In the genomic region with DNA sequence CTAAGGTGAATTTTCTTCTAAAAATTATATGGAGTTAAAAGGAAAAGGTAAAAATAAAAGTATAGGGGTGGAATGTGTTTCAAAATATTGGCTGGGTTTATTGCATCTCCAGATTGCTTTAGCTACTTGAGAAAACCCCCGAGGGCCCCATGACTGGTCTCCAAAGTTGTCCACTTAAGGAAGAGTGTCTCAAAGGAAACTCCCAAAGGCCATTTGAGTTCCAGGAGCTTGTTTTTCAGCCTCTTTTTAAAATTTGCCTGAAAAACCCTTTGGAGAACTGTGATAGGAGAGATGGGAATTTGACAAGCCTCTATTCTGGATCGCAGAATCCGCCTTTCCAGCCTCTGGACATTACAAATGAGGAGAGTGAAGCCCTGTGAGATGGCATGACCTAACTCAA, we compare ENCODE assay signal across 21 cellular contexts.
DNase-seq lines count a peak whose midpoint lies in the region; ATAC-seq and TF ChIP-seq lines count a peak whose summit lies in the region.
"Had no signal": no experiment of that assay in that cellular context is flagged by ENCODE, and none has a peak within 500 bp of the region (broad histone marks: within the 10 kb centered on the region; RNA-seq: fewer than 3 reads in every experiment).

No MANE protein-coding gene starts in this region.

- 92 to 96% methylated on average over 3 of the region's 3 CpGs for WGBS in ectodermal cell, 2 experiments
- WGBS in lung, 2 donors = 76 to 86% methylated on average over 3 of the region's 3 CpGs
- WGBS in smooth muscle cell (ENCODE audit: low lambda C conversion rate) = 75% methylated on average over 3 of the region's 3 CpGs
- 78 to 80% methylated on average over 3 of the region's 3 CpGs for WGBS in aorta, 2 donors

- H4K20me1 ChIP-seq in smooth muscle cell (ENCODE audit: low read depth) = no peaks in the 10 kb centered on the region

- no peaks in the 10 kb centered on the region for H3F3A ChIP-seq in smooth muscle cell (ENCODE audit: low read depth)

- peak overlapping the region; percentile 62; the same call in 1 of the 2 replicates for H3K4me3 ChIP-seq in HUES48 (ENCODE audit: low read depth, low read length)
- H3K4me3 ChIP-seq in ectodermal cell (ENCODE audit: insufficient read depth, low read depth, low read length) = peak overlapping the region; percentile 43
- H3K4me3 ChIP-seq in lung = no peak overlapping the region
- peak overlapping the region; percentile 61 for H3K4me3 ChIP-seq in smooth muscle cell
- no peak overlapping the region for H3K4me3 ChIP-seq in aorta (ENCODE audit: low read length in 2 of 2)

- ATAC-seq in lung (ENCODE audit: insufficient read depth, low FRiP score) = no peak
- no peak for ATAC-seq in aorta (ENCODE audit: low FRiP score)
- ATAC-seq: HepG2, PC-3 had no signal

- H3K9me3 ChIP-seq in HUES48 (ENCODE audit: control insufficient read depth, insufficient read depth, low read length) = peaks cover 3% of the 10 kb centered on the region
- no peaks in the 10 kb centered on the region for H3K9me3 ChIP-seq in ectodermal cell (ENCODE audit: control insufficient read depth, low read length)
- H3K9me3 ChIP-seq in lung (ENCODE audit: control insufficient read depth in 2 of 2, insufficient read depth in 1 of 2, low read length in 1 of 2) = peaks cover 0 to 3% of the 10 kb centered on the region in 2 donors
- no peaks in the 10 kb centered on the region for H3K9me3 ChIP-seq in smooth muscle cell (replicated peaks; ENCODE audit: low read depth)
- H3K9me3 ChIP-seq in aorta (ENCODE audit: control insufficient read depth, low read length) = no peaks in the 10 kb centered on the region

- H3K36me3 ChIP-seq in HUES48 (ENCODE audit: control insufficient read depth, insufficient read depth, low read length) (no peaks in the 10 kb centered on the region), ectodermal cell (ENCODE audit: control insufficient read depth, insufficient read depth, low read length) (no peaks in the 10 kb centered on the region), lung (ENCODE audit: control insufficient read depth in 2 of 2, insufficient read depth in 2 of 2, low read length in 2 of 2) (no peaks in the 10 kb centered on the region), smooth muscle cell (ENCODE audit: low read depth) (no peaks in the 10 kb centered on the region), aorta (ENCODE audit: control insufficient read depth in 1 of 2, insufficient read depth in 2 of 2, low read length in 1 of 2) (no peaks in the 10 kb centered on the region)

- no peaks in the 10 kb centered on the region for H3K79me2 ChIP-seq in smooth muscle cell (ENCODE audit: low read depth)

- H3K27me3 ChIP-seq in HUES48 (ENCODE audit: control insufficient read depth, insufficient read depth, low read length) (no peaks in the 10 kb centered on the region), ectodermal cell (ENCODE audit: control insufficient read depth, insufficient read depth, low read length, poor library complexity, severe bottlenecking) (no peaks in the 10 kb centered on the region), lung (ENCODE audit: control insufficient read depth, insufficient read depth) (no peaks in the 10 kb centered on the region), smooth muscle cell (ENCODE audit: low read depth) (no peaks in the 10 kb centered on the region), aorta (ENCODE audit: control insufficient read depth in 1 of 2, insufficient read depth in 2 of 2, low read length in 1 of 2) (no peaks in the 10 kb centered on the region)

- H3K9ac ChIP-seq in HUES48 (ENCODE audit: low read depth, low read length) (no peak overlapping the region; the same call in 1 of the 2 replicates), smooth muscle cell (ENCODE audit: low read depth) (no peak overlapping the region)

- H3K4me2 ChIP-seq in smooth muscle cell = no peak overlapping the region

- no peak for TF ChIP-seq CTCF in lung (IDR thresholded peaks at IDR 0.05; ENCODE audit: control extremely low read depth, extremely low read depth)
- TF ChIP-seq CTCF in smooth muscle cell (IDR thresholded peaks at IDR 0.05; ENCODE audit: borderline replicate concordance, insufficient read depth, poor library complexity, severe bottlenecking) = no peak

- H3K27ac ChIP-seq in HUES48 (ENCODE audit: low read depth, low read length) = no peak overlapping the region
- no peak overlapping the region for H3K27ac ChIP-seq in ectodermal cell (ENCODE audit: insufficient read depth, low read depth, low read length, poor library complexity, severe bottlenecking)
- H3K27ac ChIP-seq in lung (ENCODE audit: low read depth in 1 of 2, low read length in 1 of 2) = no peak overlapping the region
- no peak overlapping the region for H3K27ac ChIP-seq in smooth muscle cell (ENCODE audit: low read depth)
- no peak overlapping the region for H3K27ac ChIP-seq in aorta (ENCODE audit: low read depth in 1 of 2, low read length in 2 of 2)
- H3K27ac ChIP-seq: C4-2B, RWPE1 had no signal

- intact Hi-C loops in aorta (cut with DNase I) = no loop called here

- no peak overlapping the region for H2AFZ ChIP-seq in smooth muscle cell (ENCODE audit: low read depth)

- DNase-seq in lung (ENCODE audit: low spot score) = peak; percentile 20
- DNase-seq in smooth muscle cell (lab: John Stamatoyannopoulos, UW; ENCODE audit: unreplicated experiment) = no peak
- DNase-seq in AG20443 (ENCODE audit: low spot score) = no peak
- DNase-seq in SK-N-DZ (ENCODE audit: low spot score) = no peak
- no peak for DNase-seq in SW 1271 (lab: John Stamatoyannopoulos, UW)
- no peak for DNase-seq in aorta
- DNase-seq: ACHN, AML-193, HCEC 1CT, KBM-7, NCI-H1694, NCI-H2081 treated with DMSO at 0.1 percent for 48 hours, NCI-H2227 treated with DMSO at 0.1 percent for 48 hours, NCI-H524, PC-3, SIG-M5 had no signal

- H3K4me1 ChIP-seq in HUES48 (ENCODE audit: control insufficient read depth, insufficient read depth, low read length) (peaks cover 11% of the 10 kb centered on the region), ectodermal cell (ENCODE audit: control insufficient read depth, insufficient read depth, low read length) (peaks cover 10% of the 10 kb centered on the region), lung (ENCODE audit: control insufficient read depth in 2 of 2, insufficient read depth in 2 of 2, low read length in 2 of 2) (peaks cover 0 to 6% of the 10 kb centered on the region in 2 donors), smooth muscle cell (ENCODE audit: low read depth) (peaks cover 14% of the 10 kb centered on the region), aorta (ENCODE audit: control insufficient read depth in 1 of 2, insufficient read depth in 2 of 2, low read length in 2 of 2) (no peaks in the 10 kb centered on the region)

Comparison
In these comparisons a context has a peak if more than half of its experiments do, and no peak if none do; other contexts are left out.
1. H3K4me3 ChIP-seq: peak in HUES48 (single experiment), ectodermal cell (single experiment) and smooth muscle cell (single experiment); none in lung (single experiment) and aorta (0 of 2).